Comparison of ENCODE assay signal across 11 cellular contexts in genomic region chr20:46695888-46696287, GRCh38. TPM values are rescaled to one million over a fixed set of nuclear protein-coding genes. Genes with fewer than 3 reads are reported as not detected.
DNase-seq lines count a peak whose midpoint lies in the region; ATAC-seq and TF ChIP-seq lines count a peak whose summit lies in the region.
"Had no signal": no experiment of that assay in that cellular context is flagged by ENCODE, and none has a peak within 500 bp of the region (broad histone marks: within the 10 kb centered on the region; RNA-seq: fewer than 3 reads in every experiment).

No MANE protein-coding gene starts in this region.

- H3K36me3 Mint-ChIP-seq in GM23338 (ENCODE audit: low read depth) = no peaks in the 10 kb centered on the region; the same call in 2 of the 3 replicates

- H3K9me3 Mint-ChIP-seq in GM23338 = peaks cover 3% of the 10 kb centered on the region; the same call in 2 of the 3 replicates
- H3K9me3 Mint-ChIP-seq: activated CD8-positive, alpha-beta T cell treated with anti-CD3 and anti-CD28 coated beads for 36 hours had no signal

- no peak overlapping the region for H3K27ac Mint-ChIP-seq in GM23338
- H3K27ac Mint-ChIP-seq: activated CD8-positive, alpha-beta T cell treated with anti-CD3 and anti-CD28 coated beads for 36 hours had no signal

- H3K4me1 Mint-ChIP-seq in GM23338 = peaks cover 12% of the 10 kb centered on the region; the same call in 2 of the 3 replicates

- DNase-seq in GM23338 (ENCODE audit: low spot score) = no peak
- DNase-seq in NCI-H2107 (lab: John Stamatoyannopoulos, UW) = peak; percentile 39
- DNase-seq in astrocyte of the spinal cord (ENCODE audit: low read depth, low spot score) = peak; percentile 45
- DNase-seq in osteoblast (ENCODE audit: insufficient read length, low spot score, missing footprints) = peak; percentile 73
- no peak for DNase-seq in NCI-H1694 treated with DMSO at 0.1 percent for 48 hours (lab: John Stamatoyannopoulos, UW)
- DNase-seq in NCI-H1436 (lab: John Stamatoyannopoulos, UW) = no peak
- no peak for DNase-seq in omental fat pad (ENCODE audit: low spot score)
- DNase-seq: activated CD8-positive, alpha-beta T cell treated with anti-CD3 and anti-CD28 coated beads for 36 hours; adrenal gland; esophagus squamous epithelium; NCI-H1436 treated with DMSO at 0.1 percent for 48 hours had no signal

- H3K9me3 ChIP-seq in osteoblast (ENCODE audit: low read depth, low read length) = no peaks in the 10 kb centered on the region
- H3K9me3 ChIP-seq: adrenal gland, esophagus squamous epithelium had no signal

- no peak for ATAC-seq in GM23338
- ATAC-seq in omental fat pad (ENCODE audit: low FRiP score) = no peak
- ATAC-seq: activated CD8-positive, alpha-beta T cell treated with anti-CD3 and anti-CD28 coated beads for 36 hours had no signal

- no peaks in the 10 kb centered on the region for H3K4me1 ChIP-seq in GM23338 (ENCODE audit: insufficient read depth)
- peaks cover 5% of the 10 kb centered on the region for H3K4me1 ChIP-seq in osteoblast (ENCODE audit: insufficient read depth, low read length)
- H3K4me1 ChIP-seq: adrenal gland had no signal

- no peak overlapping the region for H3K4me3 Mint-ChIP-seq in GM23338
- H3K4me3 Mint-ChIP-seq: activated CD8-positive, alpha-beta T cell treated with anti-CD3 and anti-CD28 coated beads for 36 hours had no signal

- no peak for TF ChIP-seq CTCF in GM23338 (conservative IDR thresholded peaks at IDR 0.05; ENCODE audit: low read depth in 2 of 2)
- no peak for TF ChIP-seq CTCF in astrocyte of the spinal cord (IDR thresholded peaks at IDR 0.05; ENCODE audit: low read depth, low read length)
- no peak for TF ChIP-seq CTCF in osteoblast (IDR thresholded peaks at IDR 0.05; ENCODE audit: extremely low read depth, low read depth, low read length)
- TF ChIP-seq CTCF in omental fat pad (IDR thresholded peaks at IDR 0.05) = no peak

- H3F3A ChIP-seq in GM23338 (replicated peaks; ENCODE audit: low read depth) = no peaks in the 10 kb centered on the region

- H3K27me3 ChIP-seq in GM23338 (ENCODE audit: insufficient read depth) = no peaks in the 10 kb centered on the region
- H3K27me3 ChIP-seq in osteoblast (ENCODE audit: insufficient read depth, low read length) = no peaks in the 10 kb centered on the region
- H3K27me3 ChIP-seq: adrenal gland had no signal

- in situ Hi-C loops in astrocyte of the spinal cord (cut with HindIII; ENCODE audit: low sequenced_read_pairs) = no loop called here

- H3K79me2 ChIP-seq in GM23338 (replicated peaks; ENCODE audit: insufficient read depth) (no peaks in the 10 kb centered on the region), osteoblast (ENCODE audit: insufficient read depth, low read length) (no peaks in the 10 kb centered on the region)

- H4K20me1 ChIP-seq in GM23338 (replicated peaks; ENCODE audit: insufficient read depth) = no peaks in the 10 kb centered on the region
- no peaks in the 10 kb centered on the region for H4K20me1 ChIP-seq in osteoblast (ENCODE audit: insufficient read depth, low read length)

- peaks cover 6% of the 10 kb centered on the region for H3K27me3 Mint-ChIP-seq in GM23338 (ENCODE audit: insufficient read depth, low read depth, poor library complexity)

- no peaks in the 10 kb centered on the region for H3K9me2 ChIP-seq in GM23338 (ENCODE audit: insufficient read depth)

- H3K4me3 ChIP-seq in GM23338 (no peak overlapping the region), astrocyte of the spinal cord (ENCODE audit: low read depth, low read length) (no peak overlapping the region), osteoblast (ENCODE audit: insufficient read depth, low read length) (no peak overlapping the region)
- H3K4me3 ChIP-seq: adrenal gland, esophagus squamous epithelium had no signal

- no peak overlapping the region for H3K27ac ChIP-seq in GM23338 (ENCODE audit: low read depth)
- peak overlapping the region; percentile 46 for H3K27ac ChIP-seq in osteoblast (ENCODE audit: low read depth, low read length)
- H3K27ac ChIP-seq: esophagus squamous epithelium had no signal

- H2AFZ ChIP-seq in GM23338 (peak overlapping the region; percentile 16; the same call in 1 of the 2 replicates), osteoblast (ENCODE audit: low read length) (peak overlapping the region; percentile 25)

- no peaks in the 10 kb centered on the region for H3K36me3 ChIP-seq in GM23338 (ENCODE audit: insufficient read depth)
- H3K36me3 ChIP-seq in osteoblast (ENCODE audit: insufficient read depth, low read length) = no peaks in the 10 kb centered on the region
- H3K36me3 ChIP-seq: adrenal gland, esophagus squamous epithelium had no signal

- H3K4me2 ChIP-seq in GM23338 = no peak overlapping the region
- peak overlapping the region; percentile 44 for H3K4me2 ChIP-seq in osteoblast (ENCODE audit: insufficient read depth, low read length)

TF ChIP-seq in GM23338, 12 proteins besides CTCF, POLR2A, EP300 and RAD21 (continues in another document):
- TF ChIP-seq REST (IDR thresholded peaks at IDR 0.05; ENCODE audit: unreplicated experiment) (no peak), POLR2AphosphoS5 (IDR thresholded peaks at IDR 0.05; ENCODE audit: low read depth) (no peak), ZNF331 (CRISPR knock-in tag; IDR thresholded peaks at IDR 0.05; ENCODE audit: low read depth) (no peak), JUNB (IDR thresholded peaks at IDR 0.05; ENCODE audit: unreplicated experiment) (no peak), NANOG (IDR thresholded peaks at IDR 0.05; ENCODE audit: borderline replicate concordance) (no peak)

RNA-seq across cellular contexts. Expression of gene TP53RK, which starts 6.6 kb away (rescaled TPM):
- 24.3 and 26.0 TPM in 2 replicates for total RNA-seq in GM23338 (2014; rRNA removed; shearing (Covaris generic))
- 23.1 and 24.2 TPM in 2 replicates for polyA plus RNA-seq in GM23338 (2016; fragmentation: Nextera tagmentation; extraction: Ambion mirVana)
- total RNA-seq in osteoblast = 18.0 and 21.0 TPM in 2 replicates
- 10 to 100 TPM; 14.2 to 26.2 (median 15.7) TPM for total RNA-seq in omental fat pad

RNA-seq across cellular contexts. Expression of gene SLC2A10, which starts 13.6 kb away (rescaled TPM):
- 7.9 and 14.6 TPM in 2 replicates for total RNA-seq in GM23338 (2014; rRNA removed; shearing (Covaris generic))
- 4.3 and 4.9 TPM in 2 replicates for polyA plus RNA-seq in GM23338 (2016; fragmentation: Nextera tagmentation; extraction: Ambion mirVana)
- 44.2 and 47.4 TPM in 2 replicates for total RNA-seq in osteoblast
- total RNA-seq in omental fat pad = 10 to 100 TPM in 3 of 4 donors, 1 to 10 TPM in 1; 5.8 to 28.5 (median 18.7) TPM
- total RNA-seq: activated CD8-positive, alpha-beta T cell treated with anti-CD3 and anti-CD28 coated beads for 36 hours had no signal

RNA-seq across cellular contexts. Expression of gene SLC13A3, which starts 44.6 kb away (rescaled TPM):
- 8.6 and 9.3 TPM in 2 replicates for total RNA-seq in GM23338 (2014; rRNA removed; shearing (Covaris generic))
- 7.2 and 9.1 TPM in 2 replicates for polyA plus RNA-seq in GM23338 (2016; fragmentation: Nextera tagmentation; extraction: Ambion mirVana)
- total RNA-seq in osteoblast = 0.59 and 1.8 TPM in 2 replicates
- 1 to 10 TPM; 1.2 to 3.5 (median 1.9) TPM for total RNA-seq in omental fat pad
- total RNA-seq: activated CD8-positive, alpha-beta T cell treated with anti-CD3 and anti-CD28 coated beads for 36 hours had no signal

Comparison
In these comparisons a context has a peak if more than half of its experiments do, and no peak if none do; other contexts are left out.
1. DNase-seq: peak in NCI-H2107 (single experiment), astrocyte of the spinal cord (single experiment) and osteoblast (single experiment); none in GM23338 (single experiment), NCI-H1694 treated with DMSO at 0.1 percent for 48 hours (single experiment), NCI-H1436 (single experiment) and omental fat pad (single experiment).